ENCODE assay signal across 25 cellular contexts in the genomic region with DNA sequence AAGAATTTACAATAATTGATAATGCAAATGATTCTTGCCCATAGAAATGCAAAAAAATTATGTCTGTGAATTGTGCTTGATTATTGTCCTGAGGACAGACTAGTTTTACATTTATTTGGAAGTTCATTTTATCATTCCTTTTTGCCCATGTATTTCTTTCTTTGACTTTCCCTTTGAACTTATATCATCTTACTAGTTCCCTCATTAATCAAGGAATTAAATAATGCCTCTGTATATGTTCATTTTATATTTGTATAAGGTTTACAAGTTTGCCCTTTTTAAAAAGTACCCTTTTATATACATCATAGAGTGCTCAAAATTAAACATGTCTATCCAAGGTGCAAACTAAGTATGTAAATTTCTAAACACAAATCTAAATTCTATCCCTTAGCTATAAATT.
"Had no signal": no experiment of that assay in that cellular context is flagged by ENCODE, and none has a peak within 500 bp of the region (broad histone marks: within the 10 kb centered on the region; RNA-seq: fewer than 3 reads in every experiment).

No MANE protein-coding gene starts in this region.

- H3K27ac ChIP-seq: stomach, suprapubic skin, testis, thoracic aorta, thyroid gland, tibial artery, tibial nerve, transverse colon, upper lobe of left lung, upper lobe of right lung, uterus, vagina had no signal

- H3K36me3 ChIP-seq: stomach, suprapubic skin, thoracic aorta, thyroid gland, tibial artery, tibial nerve, transverse colon, upper lobe of left lung, upper lobe of right lung, uterus, vagina had no signal

- H3K9me3 ChIP-seq: suprapubic skin, testis, thoracic aorta, thyroid gland, tibial artery, transverse colon, upper lobe of left lung, upper lobe of right lung, uterus, vagina had no signal

- FAIRE-seq: urothelium cell line had no signal

- H3K4me3 ChIP-seq: stomach, suprapubic skin, testis, thoracic aorta, thyroid gland, tibial artery, tibial nerve, transverse colon, upper lobe of left lung, upper lobe of right lung, uterus, vagina had no signal

- DNase-seq: stimulated activated CD4-positive, alpha-beta T cell treated with anti-CD3 and anti-CD28 coated beads, Interleukin-2, amount 100 ng/mL, for 48 hours; stimulated activated CD4-positive, alpha-beta T cell treated with anti-CD3 and anti-CD28 coated beads, Interleukin-4, amount 100 ng/mL, for 1 hour; stimulated activated CD4-positive, alpha-beta T cell treated with anti-CD3 and anti-CD28 coated beads, Interleukin-4, amount 100 ng/mL, for 24 hours; stimulated activated CD4-positive, alpha-beta T cell treated with anti-CD3 and anti-CD28 coated beads, Interleukin-4, amount 100 ng/mL, for 4 hours; stimulated activated CD8-positive, alpha-beta memory T cell treated with anti-CD3 and anti-CD28 coated beads, Interleukin-4, amount 100 ng/mL, for 48 hours; stimulated activated naive B cell treated with anti-CD40 and anti-IgM and Interleukin-4, amounts not matched to agents 10 μg/mL and 1 μg/mL and 100 μg/mL, for 72 hours; stimulated activated naive CD4-positive, alpha-beta T cell; stimulated activated naive CD4-positive, alpha-beta T cell treated with Interleukin-2 at 50 U/mL for 16 hours; stimulated activated naive CD8-positive, alpha-beta T cell treated with anti-CD3 and anti-CD28 coated beads, Interleukin-15, amount 100 ng/mL, for 72 hours; stimulated activated naive CD8-positive, alpha-beta T cell treated with anti-CD3 and anti-CD28 coated beads, Interleukin-15, Interleukin-2, amounts not matched to agents 100 U/mL and 50 U/mL, for 24 hours; stomach; substantia nigra; testis; thyroid gland; tibial artery; transverse colon; trophoblast cell; upper lobe of left lung; upper lobe of right lung; uterus had no signal

- H3K4me1 ChIP-seq: stomach, testis, thyroid gland, tibial artery, transverse colon, upper lobe of left lung, upper lobe of right lung, uterus had no signal
